ENCODE assay signal across 31 cellular contexts in genomic region chr1:21597754-21598153, GRCh38.
"Had no signal": no experiment of that assay in that cellular context is flagged by ENCODE, and none has a peak within 500 bp of the region (broad histone marks: within the 10 kb centered on the region; RNA-seq: fewer than 3 reads in every experiment).

No MANE protein-coding gene starts in this region.

- DNase-seq: activated CD4-positive, alpha-beta memory T cell treated with anti-CD3 and anti-CD28 coated beads, Interleukin-2, amount 10 ng/mL, durations not matched to agents 7 days and 5 days; activated CD4-positive, alpha-beta T cell treated with anti-CD3 and anti-CD28 coated beads for 1 hour; activated CD4-positive, alpha-beta T cell treated with anti-CD3 and anti-CD28 coated beads for 4 hours; activated CD4-positive, alpha-beta T cell treated with anti-CD3 and anti-CD28 coated beads, Interleukin-2, amount 10 ng/mL, durations not matched to agents 7 days and 5 days; activated CD4-positive, alpha-beta T cell treated with anti-CD3 and anti-CD28 coated beads, Interleukin-2, amount 50 U/mL, for 4 hours; activated CD8-positive, alpha-beta memory T cell treated with anti-CD3 and anti-CD28 coated beads for 24 hours; activated effector memory CD4-positive, alpha-beta T cell treated with anti-CD3 and anti-CD28 coated beads, Interleukin-2, amount 50 U/mL, for 16 hours; activated naive CD4-positive, alpha-beta T cell treated with anti-CD3 and anti-CD28 coated beads for 36 hours; activated naive CD8-positive, alpha-beta T cell treated with anti-CD3 and anti-CD28 coated beads, Interleukin-2, amount 10 ng/mL, durations not matched to agents 7 days and 5 days; activated T-cell treated with anti-CD3 and anti-CD28 coated beads, Interleukin-2, amount 50 U/mL, for 48 hours; central memory CD4-positive, alpha-beta T cell; cerebellar nuclear complex; colonic mucosa; effector CD8-positive, alpha-beta T cell; foreskin fibroblast; head of caudate nucleus; SW 1271; T-cell; T-helper 9 cell had no signal

- H3K36me3 Mint-ChIP-seq: activated naive CD4-positive, alpha-beta T cell treated with anti-CD3 and anti-CD28 coated beads, Interleukin-2, amount 50 U/mL, for 24 hours; activated naive CD8-positive, alpha-beta T cell treated with anti-CD3 and anti-CD28 coated beads, Interleukin-2, amount 10 ng/mL, durations not matched to agents 7 days and 5 days; T-cell; WTC11 had no signal

- H3K4me1 Mint-ChIP-seq: activated CD4-positive, alpha-beta memory T cell treated with anti-CD3 and anti-CD28 coated beads, Interleukin-2, amount 10 ng/mL, durations not matched to agents 7 days and 5 days; activated CD4-positive, alpha-beta T cell treated with anti-CD3 and anti-CD28 coated beads, Interleukin-2, amount 10 ng/mL, durations not matched to agents 7 days and 5 days; activated naive CD4-positive, alpha-beta T cell treated with anti-CD3 and anti-CD28 coated beads, Interleukin-2, amount 50 U/mL, for 24 hours; activated naive CD8-positive, alpha-beta T cell treated with anti-CD3 and anti-CD28 coated beads, Interleukin-2, amount 10 ng/mL, durations not matched to agents 7 days and 5 days; T-cell; WTC11 had no signal

- H3K9me3 Mint-ChIP-seq: activated CD4-positive, alpha-beta memory T cell treated with anti-CD3 and anti-CD28 coated beads, Interleukin-2, amount 10 ng/mL, durations not matched to agents 7 days and 5 days; activated CD4-positive, alpha-beta T cell treated with anti-CD3 and anti-CD28 coated beads, Interleukin-2, amount 10 ng/mL, durations not matched to agents 7 days and 5 days; activated naive CD4-positive, alpha-beta T cell treated with anti-CD3 and anti-CD28 coated beads for 36 hours; activated naive CD4-positive, alpha-beta T cell treated with anti-CD3 and anti-CD28 coated beads, Interleukin-2, amount 50 U/mL, for 24 hours; activated naive CD8-positive, alpha-beta T cell treated with anti-CD3 and anti-CD28 coated beads, Interleukin-2, amount 10 ng/mL, durations not matched to agents 7 days and 5 days; activated T-helper 1 cell treated with anti-CD3 and anti-CD28 coated beads, Interleukin-12 subunit alpha, Interleukin-12 subunit beta, Interleukin-2, Interleukin-4 antibody, amounts not matched to agents 30 ng/mL and 10 ng/mL and 1 ng/mL, durations not matched to agents 14 hours and 24 hours and 36 hours; activated T-helper 2 cell treated with anti-CD3 and anti-CD28 coated beads, Interferon-gamma antibody, Interleukin-2, Interleukin-4, amounts not matched to agents 10 μg/mL and 5 μg/mL and 100 μg/mL, durations not matched to agents 14 hours and 24 hours and 36 hours; brain; T-cell; T-helper 1 cell treated with Interleukin-12 subunit alpha and Interleukin-12 subunit beta and Interleukin-4 antibody, amounts not matched to agents 30 μg/mL and 1 μg/mL, for 36 hours; WTC11 had no signal

- H3K4me3 ChIP-seq: ascending aorta, breast epithelium, cardiac muscle cell, colonic mucosa had no signal

- FAIRE-seq: frontal cortex had no signal

- H3K4me1 ChIP-seq: ascending aorta, breast epithelium, colonic mucosa had no signal

- H3K27me3 ChIP-seq: ascending aorta, breast epithelium, cardiac muscle cell, colonic mucosa had no signal

- H3K9me3 ChIP-seq: ascending aorta, breast epithelium, colonic mucosa had no signal

- H3K4me3 Mint-ChIP-seq: activated CD4-positive, alpha-beta memory T cell treated with anti-CD3 and anti-CD28 coated beads, Interleukin-2, amount 10 ng/mL, durations not matched to agents 7 days and 5 days; activated CD4-positive, alpha-beta T cell treated with anti-CD3 and anti-CD28 coated beads, Interleukin-2, amount 10 ng/mL, durations not matched to agents 7 days and 5 days; activated naive CD4-positive, alpha-beta T cell treated with anti-CD3 and anti-CD28 coated beads for 36 hours; activated naive CD4-positive, alpha-beta T cell treated with anti-CD3 and anti-CD28 coated beads, Interleukin-2, amount 50 U/mL, for 24 hours; activated naive CD8-positive, alpha-beta T cell treated with anti-CD3 and anti-CD28 coated beads, Interleukin-2, amount 10 ng/mL, durations not matched to agents 7 days and 5 days; activated T-helper 1 cell treated with anti-CD3 and anti-CD28 coated beads, Interleukin-12 subunit alpha, Interleukin-12 subunit beta, Interleukin-2, Interleukin-4 antibody, amounts not matched to agents 30 ng/mL and 10 ng/mL and 1 ng/mL, durations not matched to agents 14 hours and 24 hours and 36 hours; brain; T-cell; T-helper 1 cell treated with Interleukin-12 subunit alpha and Interleukin-12 subunit beta and Interleukin-4 antibody, amounts not matched to agents 30 μg/mL and 1 μg/mL, for 36 hours; WTC11 had no signal

- H3K27me3 Mint-ChIP-seq: activated CD4-positive, alpha-beta memory T cell treated with anti-CD3 and anti-CD28 coated beads, Interleukin-2, amount 10 ng/mL, durations not matched to agents 7 days and 5 days; activated CD4-positive, alpha-beta T cell treated with anti-CD3 and anti-CD28 coated beads, Interleukin-2, amount 10 ng/mL, durations not matched to agents 7 days and 5 days; activated naive CD8-positive, alpha-beta T cell treated with anti-CD3 and anti-CD28 coated beads, Interleukin-2, amount 10 ng/mL, durations not matched to agents 7 days and 5 days; brain had no signal

- H3K36me3 ChIP-seq: ascending aorta, breast epithelium, cardiac muscle cell, colonic mucosa had no signal

- H3K27ac ChIP-seq: ascending aorta, breast epithelium, cardiac muscle cell, colonic mucosa, VCaP had no signal

- H3K27ac Mint-ChIP-seq: activated CD4-positive, alpha-beta memory T cell treated with anti-CD3 and anti-CD28 coated beads, Interleukin-2, amount 10 ng/mL, durations not matched to agents 7 days and 5 days; activated CD4-positive, alpha-beta T cell treated with anti-CD3 and anti-CD28 coated beads, Interleukin-2, amount 10 ng/mL, durations not matched to agents 7 days and 5 days; activated naive CD4-positive, alpha-beta T cell treated with anti-CD3 and anti-CD28 coated beads for 36 hours; activated naive CD4-positive, alpha-beta T cell treated with anti-CD3 and anti-CD28 coated beads, Interleukin-2, amount 50 U/mL, for 24 hours; activated naive CD8-positive, alpha-beta T cell treated with anti-CD3 and anti-CD28 coated beads, Interleukin-2, amount 10 ng/mL, durations not matched to agents 7 days and 5 days; activated T-helper 1 cell treated with anti-CD3 and anti-CD28 coated beads, Interleukin-12 subunit alpha, Interleukin-12 subunit beta, Interleukin-2, Interleukin-4 antibody, amounts not matched to agents 30 ng/mL and 10 ng/mL and 1 ng/mL, durations not matched to agents 14 hours and 24 hours and 36 hours; activated T-helper 2 cell treated with anti-CD3 and anti-CD28 coated beads, Interferon-gamma antibody, Interleukin-2, Interleukin-4, amounts not matched to agents 10 μg/mL and 5 μg/mL and 100 μg/mL, durations not matched to agents 14 hours and 24 hours and 36 hours; brain; T-cell; T-helper 1 cell treated with Interleukin-12 subunit alpha and Interleukin-12 subunit beta and Interleukin-4 antibody, amounts not matched to agents 30 μg/mL and 1 μg/mL, for 36 hours; WTC11 had no signal

- ATAC-seq: esophagus mucosa, T-cell, WTC11 had no signal
